9 cellular contexts compared by ENCODE assay signal in the genomic region with DNA sequence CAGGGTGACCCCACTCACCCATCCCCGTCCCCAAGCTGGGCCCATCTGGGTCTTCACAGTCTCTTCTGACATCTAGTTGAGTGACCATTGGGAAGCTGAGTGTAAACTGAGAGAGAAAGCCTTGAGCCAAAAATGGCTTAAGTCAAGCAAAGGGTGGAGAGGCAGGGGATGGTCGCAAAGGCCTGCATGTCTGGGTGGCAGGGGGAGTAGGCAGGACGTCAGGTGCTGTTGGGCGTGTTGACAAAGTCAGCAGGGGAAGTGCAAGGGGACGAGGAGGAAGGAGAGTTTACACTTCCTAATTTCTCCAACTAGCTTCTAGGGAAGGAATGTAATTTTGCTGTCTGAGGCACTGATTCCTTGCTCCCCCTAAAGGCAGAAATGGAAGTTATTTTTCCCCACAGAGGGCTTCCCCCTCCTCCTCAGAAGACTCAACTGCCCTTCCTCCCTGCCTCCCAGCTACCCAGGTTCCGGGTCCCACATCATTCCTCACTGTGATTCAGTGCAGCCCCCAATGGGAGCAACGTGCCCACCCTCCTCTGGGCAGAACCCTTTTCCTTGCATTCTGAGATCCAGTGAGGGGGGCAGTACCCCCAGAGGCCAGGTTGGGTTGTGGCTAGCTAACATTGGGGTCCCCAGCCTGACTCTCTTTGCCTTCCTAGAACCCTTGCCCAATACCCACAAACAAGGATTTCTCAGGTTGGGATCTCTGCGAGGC. TPM values are rescaled to one million over a fixed set of nuclear protein-coding genes. Genes with fewer than 3 reads are reported as not detected.
DNase-seq lines count a peak whose midpoint lies in the region; ATAC-seq and TF ChIP-seq lines count a peak whose summit lies in the region.
"Had no signal": no experiment of that assay in that cellular context is flagged by ENCODE, and none has a peak within 500 bp of the region (broad histone marks: within the 10 kb centered on the region; RNA-seq: fewer than 3 reads in every experiment).

No MANE protein-coding gene starts in this region.

- intact Hi-C loops in spleen (cut with DNase I; ENCODE audit: low total_unique reads): no loop called here

- peak; percentile 51 for TF ChIP-seq CTCF in foreskin fibroblast (IDR thresholded peaks at IDR 0.05; ENCODE audit: low read depth, low read length)
- TF ChIP-seq CTCF in spleen (IDR thresholded peaks at IDR 0.05 in 8 of 11, conservative IDR thresholded peaks at IDR 0.05 in 3 of 11): peak in 5 of 11 experiments; percentile 20 to 46 (median 29)

- 21 to 28% (median 23%) methylated on average over 8 of the region's 8 CpGs for WGBS in spleen, 5 donors

- ATAC-seq in GM21381 (IDR thresholded peaks at IDR 0.05; ENCODE audit: unreplicated experiment): no peak
- ATAC-seq in GM18867 (IDR thresholded peaks at IDR 0.05; ENCODE audit: unreplicated experiment): no peak

- H3K27ac ChIP-seq in spleen: peak overlapping the region in 6 of 8 donors; percentile 22 to 71 (median 61)

- peak; percentile 2 for DNase-seq in NCI-H748 (lab: John Stamatoyannopoulos, UW; ENCODE audit: unreplicated experiment)
- DNase-seq in NCI-H748 treated with DMSO at 0.1 percent for 48 hours (lab: John Stamatoyannopoulos, UW): no peak
- DNase-seq in RPMI7951 (ENCODE audit: low read depth): peak; percentile 38
- DNase-seq in foreskin fibroblast: peak in 1 of 2 donors; percentile 45
- peak; percentile 74 for DNase-seq in spleen
- no peak for DNase-seq in germinal center (ENCODE audit: low spot score)
- DNase-seq: activated naive CD8-positive, alpha-beta T cell treated with anti-CD3 and anti-CD28 coated beads, Interleukin-2, amount 10 ng/mL, durations not matched to agents 7 days and 5 days had no signal

- no peaks in the 10 kb centered on the region for H3K9me3 ChIP-seq in spleen

- H3K4me1 ChIP-seq in spleen: peaks cover 9 to 67% (median 44%) of the 10 kb centered on the region in 6 donors

- TF ChIP-seq POLR2A in spleen (IDR thresholded peaks at IDR 0.05): no peak

- H3K27me3 ChIP-seq in spleen (replicated peaks in 1 of 7): peaks cover 0 to 95% (median 23%) of the 10 kb centered on the region in 7 donors

- H3K4me3 ChIP-seq in foreskin fibroblast (ENCODE audit: low read depth in 1 of 2, low read length in 2 of 2): no peak overlapping the region
- H3K4me3 ChIP-seq in spleen: peak overlapping the region in 1 of 8 donors; percentile 64

- H3K36me3 ChIP-seq in spleen: no peaks in the 10 kb centered on the region

RNA-seq across cellular contexts. Expression of a gene that starts 1.2 kb away (rescaled TPM):
- 15.0 and 16.6 TPM in 2 replicates for total RNA-seq in RPMI7951 (2014; rRNA removed; shearing (Covaris generic))
- total RNA-seq in spleen: 10 to 100 TPM in 3 of 7 donors, 1 to 10 TPM in 4; 3.7 to 13.5 (median 8.5) TPM
- polyA plus RNA-seq in spleen: 1 to 10 TPM in 2 of 3 donors, under 1 TPM in 1; 0.37 to 3.2 (median 1.0) TPM
- total RNA-seq: activated naive CD8-positive, alpha-beta T cell treated with anti-CD3 and anti-CD28 coated beads, Interleukin-2, amount 10 ng/mL, durations not matched to agents 7 days and 5 days had no signal

RNA-seq across cellular contexts. Expression of a gene that starts 40.5 kb away (rescaled TPM):
- total RNA-seq in RPMI7951 (2014; rRNA removed; shearing (Covaris generic)): not detected in 2 replicates
- not detected for total RNA-seq in spleen
- not detected for polyA plus RNA-seq in spleen
- total RNA-seq: activated naive CD8-positive, alpha-beta T cell treated with anti-CD3 and anti-CD28 coated beads, Interleukin-2, amount 10 ng/mL, durations not matched to agents 7 days and 5 days had no signal

RNA-seq across cellular contexts. Expression of a gene that starts 49.3 kb away (rescaled TPM):
- total RNA-seq in RPMI7951 (2014; rRNA removed; shearing (Covaris generic)): 0.48 and 1.4 TPM in 2 replicates
- 1 to 10 TPM in 1 of 7 donors, under 1 TPM in 3, not detected in 3; 0.32 to 2.7 (median 0.74) TPM for total RNA-seq in spleen
- polyA plus RNA-seq in spleen: under 1 TPM; 0.09 to 0.23 (median 0.22) TPM
- total RNA-seq: activated naive CD8-positive, alpha-beta T cell treated with anti-CD3 and anti-CD28 coated beads, Interleukin-2, amount 10 ng/mL, durations not matched to agents 7 days and 5 days had no signal

Comparison
In these comparisons a context has a peak if more than half of its experiments do, and no peak if none do; other contexts are left out.
1. DNase-seq: peak in NCI-H748 (single experiment), RPMI7951 (single experiment) and spleen (single experiment); none in NCI-H748 treated with DMSO at 0.1 percent for 48 hours (single experiment) and germinal center (single experiment).